Comparison of ENCODE assay signal across 22 cellular contexts in genomic region chr12:27220988-27221345, GRCh38.
"Had no signal": no experiment of that assay in that cellular context is flagged by ENCODE, and none has a peak within 500 bp of the region (broad histone marks: within the 10 kb centered on the region; RNA-seq: fewer than 3 reads in every experiment).

No MANE protein-coding gene starts in this region.

- ATAC-seq: left ventricle myocardium superior, upper lobe of right lung had no signal

- H3K4me3 Mint-ChIP-seq: activated CD4-positive, alpha-beta T cell treated with anti-CD3 and anti-CD28 coated beads, Interleukin-2, amount 10 ng/mL, durations not matched to agents 7 days and 5 days; activated naive CD4-positive, alpha-beta T cell treated with anti-CD3 and anti-CD28 coated beads for 36 hours; brain; natural killer cell treated with Interleukin-12 subunit alpha and Interleukin-12 subunit beta and Interleukin-15 and Interleukin-18, amount 100 ng/mL, for 72 hours; T-helper 1 cell treated with Interleukin-12 subunit alpha and Interleukin-12 subunit beta and Interleukin-4 antibody, amounts not matched to agents 30 μg/mL and 1 μg/mL, for 36 hours had no signal

- H3K4me1 ChIP-seq: prostate gland, thyroid gland, upper lobe of right lung had no signal

- H3K9me3 Mint-ChIP-seq: activated CD4-positive, alpha-beta T cell treated with anti-CD3 and anti-CD28 coated beads, Interleukin-2, amount 10 ng/mL, durations not matched to agents 7 days and 5 days; activated naive CD4-positive, alpha-beta T cell treated with anti-CD3 and anti-CD28 coated beads for 36 hours; brain; natural killer cell treated with Interleukin-12 subunit alpha and Interleukin-12 subunit beta and Interleukin-15 and Interleukin-18, amount 100 ng/mL, for 72 hours; T-helper 1 cell treated with Interleukin-12 subunit alpha and Interleukin-12 subunit beta and Interleukin-4 antibody, amounts not matched to agents 30 μg/mL and 1 μg/mL, for 36 hours had no signal

- H3K27me3 ChIP-seq: neutrophil, ovary, thyroid gland, upper lobe of right lung had no signal

- H3K27ac Mint-ChIP-seq: brain; natural killer cell treated with Interleukin-12 subunit alpha and Interleukin-12 subunit beta and Interleukin-15 and Interleukin-18, amount 100 ng/mL, for 72 hours; T-helper 1 cell treated with Interleukin-12 subunit alpha and Interleukin-12 subunit beta and Interleukin-4 antibody, amounts not matched to agents 30 μg/mL and 1 μg/mL, for 36 hours had no signal

- H3K4me3 ChIP-seq: ovary, prostate gland, thyroid gland, upper lobe of right lung had no signal

- DNase-seq: activated CD4-positive, alpha-beta T cell treated with anti-CD3 and anti-CD28 coated beads, Interleukin-2, amount 10 ng/mL, durations not matched to agents 7 days and 5 days; activated CD4-positive, CD25-positive, alpha-beta regulatory T cell treated with anti-CD3 and anti-CD28 coated beads, Interleukin-2, amount 50 U/mL, for 72 hours; activated effector memory CD4-positive, alpha-beta T cell treated with Interleukin-2 at 50 U/mL for 16 hours; dermis blood vessel endothelial cell; effector CD8-positive, alpha-beta T cell; foreskin melanocyte; left ventricle myocardium superior; mammary epithelial cell; midbrain; ovary; stimulated activated CD4-positive, alpha-beta T cell treated with anti-CD3 and anti-CD28 coated beads, Interleukin-2, amount 100 ng/mL, for 48 hours; stimulated activated CD8-positive, alpha-beta memory T cell treated with anti-CD3 and anti-CD28 coated beads, Interleukin-4, amount 100 ng/mL, for 48 hours; stimulated activated naive CD4-positive, alpha-beta T cell treated with Interleukin-2 at 50 U/mL for 16 hours; substantia nigra; thyroid gland; upper lobe of right lung had no signal

- H3K9me3 ChIP-seq: neutrophil, ovary, prostate gland, thyroid gland, upper lobe of right lung had no signal

- H3K36me3 Mint-ChIP-seq: brain; natural killer cell treated with Interleukin-12 subunit alpha and Interleukin-12 subunit beta and Interleukin-15 and Interleukin-18, amount 100 ng/mL, for 72 hours had no signal

- H3K36me3 ChIP-seq: neutrophil, ovary, prostate gland, thyroid gland, upper lobe of right lung had no signal

- H3K27ac ChIP-seq: ovary, prostate gland, thyroid gland, upper lobe of right lung had no signal
